In genomic region chr6:89887452-89888137, GRCh38 we compare ENCODE assay signal across 15 cellular contexts. TPM values are rescaled to one million over a fixed set of nuclear protein-coding genes. Genes with fewer than 3 reads are reported as not detected.
DNase-seq lines count a peak whose midpoint lies in the region; ATAC-seq and TF ChIP-seq lines count a peak whose summit lies in the region.
"Had no signal": no experiment of that assay in that cellular context is flagged by ENCODE, and none has a peak within 500 bp of the region (broad histone marks: within the 10 kb centered on the region; RNA-seq: fewer than 3 reads in every experiment).

No MANE protein-coding gene starts in this region.

- no peaks in the 10 kb centered on the region for H3K9me3 Mint-ChIP-seq in endodermal cell

- no peak overlapping the region for H3K56ac ChIP-seq in IMR-90 (ENCODE audit: extremely low read depth, insufficient read depth, low read length)

- no peak overlapping the region for H4K8ac ChIP-seq in IMR-90 (ENCODE audit: low read depth in 2 of 2, low read length in 2 of 2)
- no peak overlapping the region for H4K8ac ChIP-seq in neuronal stem cell (ENCODE audit: low read depth, low read length)

- H2AK9ac ChIP-seq in IMR-90 (replicated peaks; ENCODE audit: low read depth, low read length, poor library complexity): no peak overlapping the region

- H3K4me2 ChIP-seq in IMR-90 (ENCODE audit: low read depth, low read length): no peak overlapping the region; the same call in 1 of the 2 replicates
- no peak overlapping the region for H3K4me2 ChIP-seq in neuronal stem cell (ENCODE audit: insufficient read depth, low read length, poor library complexity, severe bottlenecking)

- TF ChIP-seq CTCF in IMR-90 (conservative IDR thresholded peaks at IDR 0.05; ENCODE audit: low read depth, low read length) (no peak), endodermal cell (conservative IDR thresholded peaks at IDR 0.05) (no peak)

- H4K5ac ChIP-seq in IMR-90 (ENCODE audit: low read depth, low read length): no peak overlapping the region

- no peaks in the 10 kb centered on the region for H3K36me3 Mint-ChIP-seq in endodermal cell (ENCODE audit: low read depth)
- H3K36me3 Mint-ChIP-seq: activated naive CD8-positive, alpha-beta T cell had no signal

- H2AK5ac ChIP-seq in IMR-90 (ENCODE audit: low read depth, low read length) (no peak overlapping the region), neuronal stem cell (ENCODE audit: low read depth, low read length) (peak overlapping the region; percentile 75)

- H4K20me1 ChIP-seq in IMR-90 (ENCODE audit: insufficient read depth, low read length): no peaks in the 10 kb centered on the region

- H2BK15ac ChIP-seq in IMR-90 (ENCODE audit: low read depth, low read length) (no peak overlapping the region), neuronal stem cell (ENCODE audit: low read length) (peak overlapping the region; percentile 100)

- H2BK20ac ChIP-seq in IMR-90 (ENCODE audit: low read depth, low read length): no peak overlapping the region

- no peak overlapping the region for H3K27ac Mint-ChIP-seq in endodermal cell
- H3K27ac Mint-ChIP-seq: activated naive CD8-positive, alpha-beta T cell had no signal

- no peak for TF ChIP-seq RAD21 in IMR-90 (IDR thresholded peaks at IDR 0.05; ENCODE audit: low read length)

- 24% methylated on average over 24 of the region's 43 CpGs; no CpG with 5 or more reads in 1 of the 2 experiments for WGBS in IMR-90 (ENCODE audit: extremely low coverage in 2 of 2, insufficient read length in 1 of 2), 2 experiments
- 90 to 93% methylated on average over 28 to 43 of the region's 43 CpGs for WGBS in endodermal cell (ENCODE audit: insufficient coverage in 1 of 2, insufficient read length in 1 of 2), 2 experiments
- WGBS in neuronal stem cell (ENCODE audit: extremely low coverage in 2 of 2, insufficient read length in 2 of 2, insufficient replicate concordance in 1 of 2), 2 donors: no CpG with 5 or more reads among the region's 43 CpGs

- H3K9me3 ChIP-seq in IMR-90 (ENCODE audit: control insufficient read depth, insufficient read depth, low read length) (no peaks in the 10 kb centered on the region), endodermal cell (ENCODE audit: control insufficient read depth, low read length) (no peaks in the 10 kb centered on the region), neuronal stem cell (replicated peaks in 1 of 2; ENCODE audit: control insufficient read depth in 2 of 2, insufficient read depth in 1 of 2, low read depth in 1 of 2, low read length in 2 of 2) (no peaks in the 10 kb centered on the region)
- H3K9me3 ChIP-seq: gastroesophageal sphincter had no signal

- H3K9ac ChIP-seq in IMR-90 (ENCODE audit: low read depth, low read length) (no peak overlapping the region), endodermal cell (ENCODE audit: extremely low read depth, low read length, poor library complexity, severe bottlenecking) (no peak overlapping the region), neuronal stem cell (ENCODE audit: low read depth, low read length, poor library complexity) (no peak overlapping the region)

- POLR2A ChIA-PET in IMR-90 (lab: Charles Lee; ENCODE audit: unreplicated experiment): no interaction called here

- H3K27me3 ChIP-seq in IMR-90 (ENCODE audit: control insufficient read depth, insufficient read depth, low read length) (peaks cover 7% of the 10 kb centered on the region), endodermal cell (ENCODE audit: control insufficient read depth, insufficient read depth, low read length, poor library complexity, severe bottlenecking) (no peaks in the 10 kb centered on the region), neuronal stem cell (ENCODE audit: control insufficient read depth in 3 of 3, insufficient read depth in 3 of 3, low read depth in 1 of 3, low read length in 3 of 3) (peaks cover 0 to 6% (median 0%) of the 10 kb centered on the region in 3 experiments)

- H3K9me1 ChIP-seq in IMR-90 (ENCODE audit: insufficient read depth, low read length): no peaks in the 10 kb centered on the region

- H3K4me1 Mint-ChIP-seq in endodermal cell: peaks cover 15% of the 10 kb centered on the region

- H2AFZ ChIP-seq in IMR-90 (replicated peaks; ENCODE audit: low read length, poor library complexity): peak overlapping the region; percentile 65
- no peak overlapping the region for H2AFZ ChIP-seq in neuronal stem cell (ENCODE audit: low read length)

- H2BK5ac ChIP-seq in IMR-90 (ENCODE audit: low read depth, low read length, poor library complexity, severe bottlenecking) (no peak overlapping the region), neuronal stem cell (ENCODE audit: low read length) (no peak overlapping the region)

- H3K36me3 ChIP-seq in IMR-90 (ENCODE audit: control insufficient read depth, insufficient read depth, low read length) (no peaks in the 10 kb centered on the region), endodermal cell (ENCODE audit: control insufficient read depth, insufficient read depth, low read length) (no peaks in the 10 kb centered on the region), neuronal stem cell (replicated peaks in 1 of 2; ENCODE audit: control insufficient read depth in 2 of 2, insufficient read depth in 2 of 2, low read length in 2 of 2) (no peaks in the 10 kb centered on the region)
- H3K36me3 ChIP-seq: gastroesophageal sphincter had no signal

- no peak for TF ChIP-seq POLR2A in IMR-90 (IDR thresholded peaks at IDR 0.05; ENCODE audit: low read depth, low read length)

- H3K14ac ChIP-seq in IMR-90 (replicated peaks; ENCODE audit: low read depth, low read length): no peak overlapping the region
- H3K14ac ChIP-seq in neuronal stem cell (ENCODE audit: low read length): no peak overlapping the region

- no peak overlapping the region for H3K18ac ChIP-seq in IMR-90 (ENCODE audit: low read depth, low read length)
- H3K18ac ChIP-seq in neuronal stem cell (ENCODE audit: low read length): peak overlapping the region; percentile 92

- ATAC-seq in IMR-90 (ENCODE audit: low read depth) (peak; percentile 24; the same call in 1 of the 2 replicates), GM21619 (IDR thresholded peaks at IDR 0.05; ENCODE audit: unreplicated experiment) (no peak), GM21786 (IDR thresholded peaks at IDR 0.05; ENCODE audit: unreplicated experiment) (no peak)
- ATAC-seq: gastroesophageal sphincter, left lobe of liver had no signal

- H3K4me1 ChIP-seq in IMR-90 (ENCODE audit: control insufficient read depth, insufficient read depth, low read length): peaks cover 2% of the 10 kb centered on the region; the same call in 1 of the 2 replicates
- H3K4me1 ChIP-seq in endodermal cell (ENCODE audit: control insufficient read depth, insufficient read depth, low read length): peaks cover 4% of the 10 kb centered on the region
- H3K4me1 ChIP-seq in neuronal stem cell (ENCODE audit: control insufficient read depth in 2 of 2, insufficient read depth in 1 of 2, low read depth in 1 of 2, low read length in 2 of 2): peaks cover 0 to 4% of the 10 kb centered on the region in 2 donors

- no peak overlapping the region for H3K4ac ChIP-seq in IMR-90 (ENCODE audit: low read depth, low read length)
- H3K4ac ChIP-seq in neuronal stem cell (ENCODE audit: low read length): peak overlapping the region; percentile 84

- no peak overlapping the region for H3K23ac ChIP-seq in IMR-90 (ENCODE audit: low read depth, low read length)
- H3K23ac ChIP-seq in neuronal stem cell (ENCODE audit: low read depth, low read length, poor library complexity): peak overlapping the region; percentile 73

- intact Hi-C loops in IMR-90 (cut with micrococcal nuclease): no loop called here

- H3K27me3 Mint-ChIP-seq in endodermal cell (ENCODE audit: insufficient read depth): peaks cover 25% of the 10 kb centered on the region

- H3K27ac ChIP-seq in IMR-90 (ENCODE audit: insufficient read depth, low read length) (no peak overlapping the region), endodermal cell (ENCODE audit: low read depth, low read length) (no peak overlapping the region), neuronal stem cell (replicated peaks; ENCODE audit: low read length) (no peak overlapping the region)
- H3K27ac ChIP-seq: gastroesophageal sphincter, SK-N-MC had no signal

- DNase-seq in D341Med (ENCODE audit: low spot score): peak; percentile 33
- DNase-seq in IMR-90: no peak
- peak; percentile 60 for DNase-seq in endodermal cell
- no peak for DNase-seq in neuronal stem cell (ENCODE audit: low spot score)
- no peak for DNase-seq in NCI-H510A treated with DMSO at 0.1 percent for 48 hours (lab: John Stamatoyannopoulos, UW)
- no peak for DNase-seq in NCI-H2029 treated with DMSO at 0.1 percent for 48 hours (lab: John Stamatoyannopoulos, UW)
- DNase-seq: activated CD4-positive, alpha-beta T cell treated with anti-CD3 and anti-CD28 coated beads for 1 hour; NCI-H1694 treated with DMSO at 0.1 percent for 48 hours; stimulated activated naive CD4-positive, alpha-beta T cell treated with Interleukin-2 at 50 U/mL for 16 hours had no signal

- in situ Hi-C loops in IMR-90 (cut with MboI; ENCODE audit: low sequenced_read_pairs): no loop called here

- dilution Hi-C loops in IMR-90 (cut with HindIII; ENCODE audit: low sequenced_read_pairs, unreplicated experiment): no loop called here

- CTCF ChIA-PET in IMR-90 (lab: Yijun Ruan, JAX): interaction anchor here (0.6 kb wide), 1 partner anchor 8 kb away, joined by 3 read pairs; no protein-coding TSS in a partner anchor

- H2BK120ac ChIP-seq in IMR-90 (ENCODE audit: low read depth, low read length) (no peak overlapping the region), neuronal stem cell (ENCODE audit: low read depth, low read length) (peak overlapping the region; percentile 35)

- H3K4me3 Mint-ChIP-seq in endodermal cell: no peak overlapping the region
- H3K4me3 Mint-ChIP-seq: activated naive CD8-positive, alpha-beta T cell had no signal

- H3K4me3 ChIP-seq in IMR-90 (ENCODE audit: insufficient read depth, low read depth, low read length) (no peak overlapping the region), endodermal cell (ENCODE audit: low read length) (no peak overlapping the region), neuronal stem cell (ENCODE audit: low read length in 2 of 2) (no peak overlapping the region)
- H3K4me3 ChIP-seq: gastroesophageal sphincter, SK-N-MC had no signal

- peak overlapping the region; percentile 84 for H2BK12ac ChIP-seq in neuronal stem cell (ENCODE audit: low read length)

- H3K79me1 ChIP-seq in IMR-90 (ENCODE audit: low read depth in 1 of 2, low read length in 2 of 2) (no peaks in the 10 kb centered on the region), neuronal stem cell (ENCODE audit: low read depth, low read length) (peaks cover 3% of the 10 kb centered on the region)

- H4K91ac ChIP-seq in IMR-90 (ENCODE audit: insufficient read depth, low read depth, low read length): no peak overlapping the region
- no peak overlapping the region for H4K91ac ChIP-seq in neuronal stem cell (ENCODE audit: low read depth, low read length, poor library complexity)

- BruUV-seq in IMR-90 (replicated peaks; lab: Mats Ljungman, UMichigan): no TSS peak

RNA-seq across cellular contexts. Expression of gene GJA10, which starts 6.7 kb away (rescaled TPM):
- total RNA-seq in IMR-90 (2012; rRNA removed) (not detected in 2 replicates), endodermal cell (under 1 TPM in 1 of 2 donors, not detected in 1; 0.42 TPM)
- polyA plus RNA-seq in IMR-90 (2012; rRNA removed): not detected in 2 replicates
- not detected in 2 replicates for polyA plus RNA-seq in IMR-90 (2012; cell fraction: cytosol; rRNA removed)
- not detected in 2 replicates for polyA plus RNA-seq in IMR-90 (2012; cell fraction: nucleus; rRNA removed; ENCODE audit: low replicate concordance)
- polyA plus RNA-seq in endodermal cell (2013, experiment 1 of 2): not detected
- not detected for polyA plus RNA-seq in endodermal cell (2013, experiment 2 of 2)
- 0.74 TPM for polyA plus RNA-seq in neuronal stem cell (2013, experiment 1 of 2)
- 0.76 TPM for polyA plus RNA-seq in neuronal stem cell (2013, experiment 2 of 2)
- total RNA-seq: gastroesophageal sphincter, left lobe of liver had no signal

RNA-seq across cellular contexts. Expression of gene CASP8AP2, which starts 57.9 kb away (rescaled TPM):
- total RNA-seq in IMR-90 (2012; rRNA removed): 11.1 and 19.2 TPM in 2 replicates
- 4.1 and 5.0 TPM in 2 replicates for polyA plus RNA-seq in IMR-90 (2012; rRNA removed)
- 0.32 and 0.50 TPM in 2 replicates for polyA plus RNA-seq in IMR-90 (2012; cell fraction: cytosol; rRNA removed)
- polyA plus RNA-seq in IMR-90 (2012; cell fraction: nucleus; rRNA removed; ENCODE audit: low replicate concordance): 1.4 and 8.3 TPM in 2 replicates
- 10 to 100 TPM; 31.1 to 40.0 TPM for total RNA-seq in endodermal cell
- polyA plus RNA-seq in endodermal cell (2013, experiment 1 of 2): 25.0 TPM
- polyA plus RNA-seq in endodermal cell (2013, experiment 2 of 2): 27.0 TPM
- polyA plus RNA-seq in neuronal stem cell (2013, experiment 1 of 2): 21.7 TPM
- polyA plus RNA-seq in neuronal stem cell (2013, experiment 2 of 2): 22.4 TPM

Comparison
In these comparisons a context has a peak if more than half of its experiments do, and no peak if none do; other contexts are left out.
1. DNase-seq: peak in D341Med (single experiment) and endodermal cell (single experiment); none in IMR-90 (single experiment), neuronal stem cell (single experiment), NCI-H510A treated with DMSO at 0.1 percent for 48 hours (single experiment) and NCI-H2029 treated with DMSO at 0.1 percent for 48 hours (single experiment).